8 cellular contexts compared by ENCODE assay signal in genomic region chr7:10939911-10940747, GRCh38. TPM values are rescaled to one million over a fixed set of nuclear protein-coding genes. Genes with fewer than 3 reads are reported as not detected.
DNase-seq lines count a peak whose midpoint lies in the region; ATAC-seq and TF ChIP-seq lines count a peak whose summit lies in the region.

No MANE protein-coding gene starts in this region.

- H3K36me3 Mint-ChIP-seq in naive thymus-derived CD4-positive, alpha-beta T cell = peaks cover 6 to 16% (median 10%) of the 10 kb centered on the region in 5 donors
- H3K36me3 Mint-ChIP-seq in stimulated activated memory B cell treated with anti-CD40 and anti-IgM and Interleukin-4, amounts not matched to agents 10 μg/mL and 1 μg/mL and 100 μg/mL, for 72 hours = peaks cover 19% of the 10 kb centered on the region

- H3K4me1 Mint-ChIP-seq in naive thymus-derived CD4-positive, alpha-beta T cell = peaks cover 8 to 50% (median 32%) of the 10 kb centered on the region in 7 donors
- H3K4me1 Mint-ChIP-seq in stimulated activated memory B cell treated with anti-CD40 and anti-IgM and Interleukin-4, amounts not matched to agents 10 μg/mL and 1 μg/mL and 100 μg/mL, for 72 hours = peaks cover 5% of the 10 kb centered on the region

- peaks cover 51% of the 10 kb centered on the region for H3K79me2 ChIP-seq in DOHH2 (ENCODE audit: control insufficient read depth, low read length)

- H3K4me3 ChIP-seq in DOHH2 (ENCODE audit: low read length) = peak overlapping the region; percentile 91
- H3K4me3 ChIP-seq in Panc1 (ENCODE audit: low read depth in 2 of 2, low read length in 2 of 2) = peak overlapping the region; percentile 97 to 99
- peak overlapping the region; percentile 82 for H3K4me3 ChIP-seq in fibroblast of mammary gland (ENCODE audit: control insufficient read depth, low read depth, low read length)
- peak overlapping the region; percentile 83 for H3K4me3 ChIP-seq in naive thymus-derived CD4-positive, alpha-beta T cell (ENCODE audit: low read length)

- H3K27ac Mint-ChIP-seq in naive thymus-derived CD4-positive, alpha-beta T cell = no peak overlapping the region
- no peak overlapping the region for H3K27ac Mint-ChIP-seq in stimulated activated memory B cell treated with anti-CD40 and anti-IgM and Interleukin-4, amounts not matched to agents 10 μg/mL and 1 μg/mL and 100 μg/mL, for 72 hours

- POLR2A ChIA-PET in Panc1 (lab: Charles Lee) = no interaction called here
- POLR2A ChIA-PET in naive thymus-derived CD4-positive, alpha-beta T cell (lab: Charles Lee) = interaction anchor here (0.6 to 3.7 kb wide), 20 partner anchors 10 to 1298 kb away, joined by 3 to 79 read pairs (median 4); partner anchors contain the start of genes PHF14 and TMEM106B

- H3K36me3 ChIP-seq in DOHH2 (ENCODE audit: control insufficient read depth, low read length) (peaks cover 48% of the 10 kb centered on the region), KOPT-K1 (ENCODE audit: insufficient read depth, low read length) (peaks cover 31% of the 10 kb centered on the region), Panc1 (ENCODE audit: control insufficient read depth, insufficient read depth, low read length) (peaks cover 23% of the 10 kb centered on the region)
- H3K36me3 ChIP-seq in naive thymus-derived CD4-positive, alpha-beta T cell (ENCODE audit: control insufficient read depth in 2 of 3, insufficient read depth in 3 of 3, low read length in 3 of 3) = peaks cover 0 to 23% (median 4%) of the 10 kb centered on the region in 3 experiments

- intact Hi-C loops in Panc1 (cut with micrococcal nuclease; ENCODE audit: unreplicated experiment) = loop anchor here (10.0 kb wide), 1 partner anchor 405 kb away; no protein-coding TSS in a partner anchor
- intact Hi-C loops in naive thymus-derived CD4-positive, alpha-beta T cell (cut with micrococcal nuclease) = loop anchor here (1.0 to 10.0 kb wide), 6 partner anchors 33 to 1746 kb away; partner anchors contain the start of genes PHF14 (in 2 of the 2), ARL4A (in 1 of the 2) and TMEM106B (in 1 of the 2)

- H3K9me3 Mint-ChIP-seq in naive thymus-derived CD4-positive, alpha-beta T cell = no peaks in the 10 kb centered on the region
- no peaks in the 10 kb centered on the region for H3K9me3 Mint-ChIP-seq in stimulated activated memory B cell treated with anti-CD40 and anti-IgM and Interleukin-4, amounts not matched to agents 10 μg/mL and 1 μg/mL and 100 μg/mL, for 72 hours

- no peaks in the 10 kb centered on the region for H3K9me3 ChIP-seq in DOHH2 (ENCODE audit: control insufficient read depth, insufficient read depth, low read length)
- H3K9me3 ChIP-seq in KOPT-K1 (ENCODE audit: insufficient read depth, low read length, poor library complexity, severe bottlenecking) = no peaks in the 10 kb centered on the region
- no peaks in the 10 kb centered on the region for H3K9me3 ChIP-seq in Panc1 (ENCODE audit: control insufficient read depth, insufficient read depth, low read depth, low read length)
- H3K9me3 ChIP-seq in naive thymus-derived CD4-positive, alpha-beta T cell (ENCODE audit: control insufficient read depth in 2 of 3, low read length in 3 of 3) = no peaks in the 10 kb centered on the region

- DNase-seq in Panc1 (ENCODE audit: low read depth, low spot score) (peak; percentile 94), activated T-helper 1 cell treated with Interleukin-2 at 50 U/mL for 16 hours (ENCODE audit: low read depth) (peak; percentile 80), fibroblast of mammary gland (ENCODE audit: low read depth) (peak; percentile 94)
- peak; percentile 86 to 95 (median 90) for DNase-seq in naive thymus-derived CD4-positive, alpha-beta T cell

- H3K27me3 Mint-ChIP-seq in naive thymus-derived CD4-positive, alpha-beta T cell = no peaks in the 10 kb centered on the region
- H3K27me3 Mint-ChIP-seq in stimulated activated memory B cell treated with anti-CD40 and anti-IgM and Interleukin-4, amounts not matched to agents 10 μg/mL and 1 μg/mL and 100 μg/mL, for 72 hours = no peaks in the 10 kb centered on the region

- peak overlapping the region; percentile 86 for H3K4me2 ChIP-seq in DOHH2 (ENCODE audit: low read length)

- no peak overlapping the region for H3K4me3 Mint-ChIP-seq in naive thymus-derived CD4-positive, alpha-beta T cell
- H3K4me3 Mint-ChIP-seq in stimulated activated memory B cell treated with anti-CD40 and anti-IgM and Interleukin-4, amounts not matched to agents 10 μg/mL and 1 μg/mL and 100 μg/mL, for 72 hours = no peak overlapping the region

- H3K9me2 ChIP-seq in DOHH2 (replicated peaks; ENCODE audit: control insufficient read depth, low read length) = no peaks in the 10 kb centered on the region

- peaks cover 13% of the 10 kb centered on the region for H3F3A ChIP-seq in DOHH2 (ENCODE audit: control insufficient read depth, insufficient read depth)

- H3K27me3 ChIP-seq in DOHH2 (ENCODE audit: control insufficient read depth, low read length) (no peaks in the 10 kb centered on the region), Panc1 (ENCODE audit: control insufficient read depth, insufficient read depth, low read length) (no peaks in the 10 kb centered on the region)
- no peaks in the 10 kb centered on the region for H3K27me3 ChIP-seq in naive thymus-derived CD4-positive, alpha-beta T cell (ENCODE audit: control insufficient read depth in 2 of 2, insufficient read depth in 2 of 2, low read length in 2 of 2)

- H3K27ac ChIP-seq in DOHH2 (ENCODE audit: low read depth, low read length) (peak overlapping the region; percentile 95), KOPT-K1 (ENCODE audit: low read depth, low read length, poor library complexity, severe bottlenecking) (peak overlapping the region; percentile 97), Panc1 (ENCODE audit: low read length) (peak overlapping the region; percentile 98)
- peak overlapping the region; percentile 91 for H3K27ac ChIP-seq in naive thymus-derived CD4-positive, alpha-beta T cell (ENCODE audit: low read depth, low read length)

- H3K4me1 ChIP-seq in DOHH2 (ENCODE audit: control insufficient read depth, low read length) (peaks cover 34% of the 10 kb centered on the region), Panc1 (ENCODE audit: control insufficient read depth, insufficient read depth, low read length) (peaks cover 15% of the 10 kb centered on the region)
- peaks cover 0 to 7% of the 10 kb centered on the region in 2 donors for H3K4me1 ChIP-seq in naive thymus-derived CD4-positive, alpha-beta T cell (ENCODE audit: control insufficient read depth in 2 of 2, insufficient read depth in 2 of 2, low read length in 2 of 2)

- CTCF ChIA-PET in Panc1 (lab: Charles Lee) = no interaction called here
- CTCF ChIA-PET in naive thymus-derived CD4-positive, alpha-beta T cell (lab: Charles Lee) = interaction anchor here (0.6 to 1.1 kb wide), 3 partner anchors 35 to 272 kb away, joined by 3 to 5 read pairs (median 4); no protein-coding TSS in a partner anchor

- ATAC-seq in GM21825 (IDR thresholded peaks at IDR 0.05; ENCODE audit: unreplicated experiment) = peak; percentile 96
- ATAC-seq in Panc1 = peak; percentile 97
- peak; percentile 94 for ATAC-seq in naive thymus-derived CD4-positive, alpha-beta T cell
- ATAC-seq in stimulated activated memory B cell treated with anti-CD40 and anti-IgM and Interleukin-4, amounts not matched to agents 10 μg/mL and 1 μg/mL and 100 μg/mL, for 72 hours = peak; percentile 98

- no TSS peak for BruUV-seq in Panc1 (replicated peaks; lab: Mats Ljungman, UMichigan)

- in situ Hi-C loops in Panc1 (cut with HindIII; ENCODE audit: low pct_unique_long_range_greater_than_20kb, low sequenced_read_pairs) = no loop called here

- TF ChIP-seq CTCF in DOHH2 (IDR thresholded peaks at IDR 0.05; ENCODE audit: low read depth, low read length, poor library complexity, severe bottlenecking) (no peak), Panc1 (IDR thresholded peaks at IDR 0.05) (no peak), fibroblast of mammary gland (conservative IDR thresholded peaks at IDR 0.05; ENCODE audit: control insufficient read depth, insufficient read depth, low read depth, low read length) (no peak)

- peaks cover 10% of the 10 kb centered on the region; the same call in 1 of the 2 replicates for H4K20me1 ChIP-seq in DOHH2 (ENCODE audit: control insufficient read depth, insufficient read depth, low read depth, low read length)

RNA-seq across cellular contexts. Expression of gene PHF14, which starts 33.5 kb away (rescaled TPM):
- 85.6 TPM for total RNA-seq in Panc1 (2021; ENCODE audit: unreplicated experiment)
- 42.2 TPM for polyA plus RNA-seq in Panc1 (2012; ENCODE audit: insufficient read length)
- total RNA-seq in naive thymus-derived CD4-positive, alpha-beta T cell = 10 to 100 TPM; 29.8 to 41.3 (median 36.7) TPM
- polyA plus RNA-seq in naive thymus-derived CD4-positive, alpha-beta T cell = 10 to 100 TPM in 1 of 2 donors, 1 to 10 TPM in 1; 9.6 to 11.7 TPM

Comparison
In these comparisons a context has a peak if more than half of its experiments do, and no peak if none do; other contexts are left out.
1. Peak in every context shown above with its lines: DNase-seq, ATAC-seq, H3K4me3 ChIP-seq and H3K27ac ChIP-seq.